Comparison of ENCODE assay signal across 8 cellular contexts in the genomic region with DNA sequence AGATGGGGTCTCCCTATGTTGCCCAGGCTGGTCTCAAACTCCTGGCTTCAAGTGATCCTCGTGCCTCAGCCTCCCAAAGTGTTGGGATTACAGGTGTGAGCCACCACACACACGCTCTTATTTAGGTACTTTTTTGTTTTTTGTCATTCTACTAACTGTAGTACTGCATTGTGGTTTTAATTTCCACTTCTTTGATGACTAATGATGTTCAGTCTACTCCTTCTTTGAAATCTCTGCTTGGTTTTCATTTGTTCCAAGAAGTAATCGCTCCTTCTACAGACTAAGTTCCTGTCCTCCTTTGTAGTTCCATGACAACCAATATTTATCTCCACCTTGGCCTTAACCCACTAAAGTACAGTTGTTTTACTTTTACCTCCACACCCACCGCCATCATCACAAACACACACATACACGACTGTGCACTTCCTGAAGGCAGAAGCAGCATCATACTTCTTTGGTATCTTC. TPM values are rescaled to one million over a fixed set of nuclear protein-coding genes. Genes with fewer than 3 reads are reported as not detected.
A peak's percentile ranks its signal among the peaks of the same experiment; 100 is the strongest.
DNase-seq lines count a peak whose midpoint lies in the region; ATAC-seq and TF ChIP-seq lines count a peak whose summit lies in the region.

No MANE protein-coding gene starts in this region.

- H3K27me3 Mint-ChIP-seq in activated T-cell treated with anti-CD3 and anti-CD28 coated beads, Interleukin-2, amount 50 U/mL, for 4 hours (ENCODE audit: low read depth), result peaks cover under 1% of the 10 kb centered on the region

- no peaks in the 10 kb centered on the region for H3K9me3 ChIP-seq in iPS-20b (ENCODE audit: insufficient read depth, low read depth, low read length)
- H3K9me3 ChIP-seq in thoracic aorta, result no peaks in the 10 kb centered on the region

- H3K4me3 ChIP-seq in iPS-20b (ENCODE audit: low read length) (peak overlapping the region; percentile 74), thoracic aorta (peak overlapping the region; percentile 79)

- peaks cover 5% of the 10 kb centered on the region for H3K36me3 Mint-ChIP-seq in activated T-cell treated with anti-CD3 and anti-CD28 coated beads, Interleukin-2, amount 50 U/mL, for 4 hours (ENCODE audit: insufficient read depth)

- H3K27me3 ChIP-seq in iPS-20b (ENCODE audit: insufficient read depth, low read length), result peaks cover 23% of the 10 kb centered on the region
- no peaks in the 10 kb centered on the region for H3K27me3 ChIP-seq in thoracic aorta (replicated peaks; ENCODE audit: insufficient read depth)

- ATAC-seq in activated T-cell treated with anti-CD3 and anti-CD28 coated beads, Interleukin-2, amount 50 U/mL, for 4 hours, result peak; percentile 60 to 68
- peak; percentile 13 for ATAC-seq in thoracic aorta (ENCODE audit: insufficient number of reproducible peaks, low FRiP score, low read depth)

- H3K9ac ChIP-seq in iPS-20b (ENCODE audit: low read depth, low read length), result peak overlapping the region; percentile 39; the same call in 1 of the 2 replicates

- H3K4me1 Mint-ChIP-seq in activated T-cell treated with anti-CD3 and anti-CD28 coated beads, Interleukin-2, amount 50 U/mL, for 4 hours (ENCODE audit: low read depth), result peaks cover 36% of the 10 kb centered on the region

- TF ChIP-seq CTCF in thoracic aorta (IDR thresholded peaks at IDR 0.05), result no peak

- peaks cover 10% of the 10 kb centered on the region for H3K9me3 Mint-ChIP-seq in activated T-cell treated with anti-CD3 and anti-CD28 coated beads, Interleukin-2, amount 50 U/mL, for 4 hours

- peaks cover 6% of the 10 kb centered on the region; the same call in 1 of the 2 replicates for H3K4me1 ChIP-seq in iPS-20b (ENCODE audit: insufficient read depth, low read length)
- H3K4me1 ChIP-seq in thoracic aorta (ENCODE audit: control insufficient read depth in 1 of 2, low read depth in 2 of 2), result peaks cover 0 to 14% of the 10 kb centered on the region in 2 donors

- H3K27ac ChIP-seq in iPS-20b (ENCODE audit: low read length) (no peak overlapping the region), thoracic aorta (no peak overlapping the region)

- H3K36me3 ChIP-seq in iPS-20b (ENCODE audit: insufficient read depth, low read depth, low read length) (no peaks in the 10 kb centered on the region), thoracic aorta (no peaks in the 10 kb centered on the region)

- peak overlapping the region; percentile 76 for H3K4me3 Mint-ChIP-seq in activated T-cell treated with anti-CD3 and anti-CD28 coated beads, Interleukin-2, amount 50 U/mL, for 4 hours

- DNase-seq in activated effector memory CD4-positive, alpha-beta T cell treated with anti-CD3 and anti-CD28 coated beads, Interleukin-2, amount 50 U/mL, for 16 hours, result peak; percentile 76
- DNase-seq in activated effector memory CD4-positive, alpha-beta T cell treated with Interleukin-2 at 50 U/mL for 16 hours, result no peak
- DNase-seq in activated T-cell treated with anti-CD3 and anti-CD28 coated beads, Interleukin-2, amount 50 U/mL, for 4 hours, result peak; percentile 34
- DNase-seq in thoracic aorta (ENCODE audit: low spot score) (no peak), NCI-H1436 treated with DMSO at 0.1 percent for 48 hours (lab: John Stamatoyannopoulos, UW) (no peak), NCI-H1694 treated with DMSO at 0.1 percent for 48 hours (lab: John Stamatoyannopoulos, UW) (no peak), NCI-H2107 treated with DMSO at 0.1 percent for 48 hours (lab: John Stamatoyannopoulos, UW; ENCODE audit: unreplicated experiment) (no peak)

RNA-seq across cellular contexts. Expression of a gene that starts 0.5 kb away (rescaled TPM):
- total RNA-seq in activated T-cell treated with anti-CD3 and anti-CD28 coated beads, Interleukin-2, amount 50 U/mL, for 4 hours, result under 1 TPM; 0.05 to 0.16 (median 0.08) TPM
- total RNA-seq in thoracic aorta, result under 1 TPM; 0.14 to 0.35 TPM

RNA-seq across cellular contexts. Expression of a gene that starts 9.0 kb away (rescaled TPM):
- total RNA-seq in activated T-cell treated with anti-CD3 and anti-CD28 coated beads, Interleukin-2, amount 50 U/mL, for 4 hours, result 1 to 10 TPM; 1.8 to 3.4 (median 1.9) TPM
- total RNA-seq in thoracic aorta, result 10 to 100 TPM; 34.8 to 93.3 TPM

RNA-seq across cellular contexts. Expression of a gene that starts 47.9 kb away (rescaled TPM):
- total RNA-seq in activated T-cell treated with anti-CD3 and anti-CD28 coated beads, Interleukin-2, amount 50 U/mL, for 4 hours, result 10 to 100 TPM; 15.0 to 16.8 (median 16.6) TPM
- 10 to 100 TPM; 11.5 to 13.7 TPM for total RNA-seq in thoracic aorta

Comparison
In these comparisons a context has a peak if more than half of its experiments do, and no peak if none do; other contexts are left out.
1. DNase-seq: peak in activated effector memory CD4-positive, alpha-beta T cell treated with anti-CD3 and anti-CD28 coated beads, Interleukin-2, amount 50 U/mL, for 16 hours (single experiment) and activated T-cell treated with anti-CD3 and anti-CD28 coated beads, Interleukin-2, amount 50 U/mL, for 4 hours (single experiment); none in activated effector memory CD4-positive, alpha-beta T cell treated with Interleukin-2 at 50 U/mL for 16 hours (single experiment), thoracic aorta (single experiment), NCI-H1436 treated with DMSO at 0.1 percent for 48 hours (single experiment), NCI-H1694 treated with DMSO at 0.1 percent for 48 hours (single experiment) and NCI-H2107 treated with DMSO at 0.1 percent for 48 hours (single experiment).
2. RNA of a gene that starts 9.0 kb away (total RNA-seq): 34.8 to 93.3 TPM in thoracic aorta; 1.8 to 3.4 TPM in activated T-cell treated with anti-CD3 and anti-CD28 coated beads, Interleukin-2, amount 50 U/mL, for 4 hours; every median in the first group is over 4 times any median in the second.